In genomic region chr18:37253424-37254255, GRCh38 we compare ENCODE assay signal across 2 cellular contexts.
TF ChIP-seq lines count a peak whose summit lies in the region.

No MANE protein-coding gene starts in this region.

TF ChIP-seq in IMR-90, 13 proteins besides CTCF, POLR2A, EP300 and RAD21 (continued from another document):
- TF ChIP-seq MAZ (IDR thresholded peaks at IDR 0.05; ENCODE audit: borderline replicate concordance, low read depth, low read length) (no peak), FOS (IDR thresholded peaks at IDR 0.05; ENCODE audit: low read depth, low read length) (no peak), BHLHE40 (IDR thresholded peaks at IDR 0.05; ENCODE audit: low read depth, low read length) (no peak), RCOR1 (IDR thresholded peaks at IDR 0.05; ENCODE audit: insufficient replicate concordance, low read length) (no peak), MAFK (IDR thresholded peaks at IDR 0.05; ENCODE audit: low read depth, low read length) (no peak), SMC3 (IDR thresholded peaks at IDR 0.05; ENCODE audit: low read depth, low read length) (no peak), CHD1 (IDR thresholded peaks at IDR 0.05; ENCODE audit: low read depth, low read length) (no peak), CEBPB (IDR thresholded peaks at IDR 0.05; ENCODE audit: low read depth, low read length) (no peak), RFX5 (IDR thresholded peaks at IDR 0.05; ENCODE audit: low read depth, low read length) (no peak), NFE2L2 (IDR thresholded peaks at IDR 0.05; ENCODE audit: low read depth, low read length) (no peak)
- TF ChIP-seq, protein P1, sequence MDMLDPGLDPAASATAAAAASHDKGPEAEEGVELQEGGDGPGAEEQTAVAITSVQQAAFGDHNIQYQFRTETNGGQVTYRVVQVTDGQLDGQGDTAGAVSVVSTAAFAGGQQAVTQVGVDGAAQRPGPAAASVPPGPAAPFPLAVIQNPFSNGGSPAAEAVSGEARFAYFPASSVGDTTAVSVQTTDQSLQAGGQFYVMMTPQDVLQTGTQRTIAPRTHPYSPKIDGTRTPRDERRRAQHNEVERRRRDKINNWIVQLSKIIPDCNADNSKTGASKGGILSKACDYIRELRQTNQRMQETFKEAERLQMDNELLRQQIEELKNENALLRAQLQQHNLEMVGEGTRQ (IDR thresholded peaks at IDR 0.05; ENCODE audit: low read depth, low read length), result no peak
- TF ChIP-seq, protein P2, sequence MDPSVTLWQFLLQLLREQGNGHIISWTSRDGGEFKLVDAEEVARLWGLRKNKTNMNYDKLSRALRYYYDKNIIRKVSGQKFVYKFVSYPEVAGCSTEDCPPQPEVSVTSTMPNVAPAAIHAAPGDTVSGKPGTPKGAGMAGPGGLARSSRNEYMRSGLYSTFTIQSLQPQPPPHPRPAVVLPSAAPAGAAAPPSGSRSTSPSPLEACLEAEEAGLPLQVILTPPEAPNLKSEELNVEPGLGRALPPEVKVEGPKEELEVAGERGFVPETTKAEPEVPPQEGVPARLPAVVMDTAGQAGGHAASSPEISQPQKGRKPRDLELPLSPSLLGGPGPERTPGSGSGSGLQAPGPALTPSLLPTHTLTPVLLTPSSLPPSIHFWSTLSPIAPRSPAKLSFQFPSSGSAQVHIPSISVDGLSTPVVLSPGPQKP (IDR thresholded peaks at IDR 0.05; ENCODE audit: borderline replicate concordance, low read depth, low read length), result no peak

TF ChIP-seq in H1, 55 proteins besides CTCF, POLR2A, EP300 and RAD21 (continued from another document):
- TF ChIP-seq ZNF274 (IDR thresholded peaks at IDR 0.05; ENCODE audit: borderline replicate concordance, extremely low read depth, low read length) (no peak), TCF12 (IDR thresholded peaks at IDR 0.05; ENCODE audit: low read depth, low read length) (no peak), SIN3A (conservative IDR thresholded peaks at IDR 0.05 in 1 of 2, IDR thresholded peaks at IDR 0.05 in 1 of 2; ENCODE audit: low read depth in 1 of 2, low read length in 2 of 2) (no peak), RFX5 (IDR thresholded peaks at IDR 0.05; ENCODE audit: borderline replicate concordance, low read depth, low read length) (no peak), TAF1 (IDR thresholded peaks at IDR 0.05; ENCODE audit: low read depth, low read length) (0 out of 2 replicates have a peak, but pooled peaks have one; percentile 8), CBX5 (IDR thresholded peaks at IDR 0.05; ENCODE audit: low read depth, low read length) (no peak), CTBP2 (IDR thresholded peaks at IDR 0.05; ENCODE audit: borderline replicate concordance, insufficient read depth, insufficient read length, low read length) (no peak), TEAD4 (IDR thresholded peaks at IDR 0.05; ENCODE audit: low read depth, low read length) (no peak), KDM4A (IDR thresholded peaks at IDR 0.05; ENCODE audit: low read depth, low read length, severe bottlenecking) (peak; percentile 16), SRF (IDR thresholded peaks at IDR 0.05; ENCODE audit: low read depth, low read length) (no peak), POLR2AphosphoS5 (IDR thresholded peaks at IDR 0.05; ENCODE audit: low read depth, low read length) (no peak), JUND (IDR thresholded peaks at IDR 0.05; ENCODE audit: low read length) (no peak)
